19 cellular contexts compared by ENCODE assay signal in genomic region chr17:46024590-46024989, GRCh38. TPM values are rescaled to one million over a fixed set of nuclear protein-coding genes. Genes with fewer than 3 reads are reported as not detected.
"Had no signal": no experiment of that assay in that cellular context is flagged by ENCODE, and none has a peak within 500 bp of the region (broad histone marks: within the 10 kb centered on the region; RNA-seq: fewer than 3 reads in every experiment).

No MANE protein-coding gene starts in this region.

- H3K9me3 Mint-ChIP-seq: activated naive CD8-positive, alpha-beta T cell treated with anti-CD3 and anti-CD28 coated beads for 36 hours had no signal

- H3K27ac ChIP-seq: neutrophil, tibial nerve, uterus, VCaP had no signal

- H3K4me1 ChIP-seq: uterus had no signal

- H3K27me3 ChIP-seq: neutrophil, tibial nerve, uterus had no signal

- H3K27ac Mint-ChIP-seq: activated naive CD8-positive, alpha-beta T cell treated with anti-CD3 and anti-CD28 coated beads for 36 hours had no signal

- H3K4me3 Mint-ChIP-seq: activated naive CD8-positive, alpha-beta T cell treated with anti-CD3 and anti-CD28 coated beads for 36 hours had no signal

- H3K4me3 ChIP-seq: left ventricle myocardium inferior, tibial nerve, uterus had no signal

- ATAC-seq: sciatic nerve; stimulated activated naive CD8-positive, alpha-beta T cell treated with anti-CD3 and anti-CD28 coated beads, Interleukin-15, Interleukin-2, amounts not matched to agents 100 U/mL and 50 U/mL, for 24 hours had no signal

- DNase-seq: activated CD4-positive, alpha-beta T cell treated with anti-CD3 and anti-CD28 coated beads, Interleukin-2, amount 50 U/mL, for 1 hour; activated CD4-positive, CD25-positive, alpha-beta regulatory T cell treated with anti-CD3 and anti-CD28 coated beads, Interleukin-2, amount 50 U/mL, for 72 hours; activated gamma-delta T cell; activated naive CD8-positive, alpha-beta T cell treated with anti-CD3 and anti-CD28 coated beads for 36 hours; amniotic stem cell; erythroblast; foreskin melanocyte; left ventricle myocardium inferior; mammary epithelial cell; stimulated activated naive CD8-positive, alpha-beta T cell treated with anti-CD3 and anti-CD28 coated beads, Interleukin-15, Interleukin-2, amounts not matched to agents 100 U/mL and 50 U/mL, for 24 hours; T-helper 2 cell; uterus had no signal

- H3K9me3 ChIP-seq: left ventricle myocardium inferior, neutrophil, tibial nerve, uterus had no signal

- H3K36me3 ChIP-seq: uterus had no signal

- H3K27me3 Mint-ChIP-seq: activated naive CD8-positive, alpha-beta T cell treated with anti-CD3 and anti-CD28 coated beads for 36 hours had no signal

RNA-seq across cellular contexts. Expression of gene STH, which starts 25.5 kb away (rescaled TPM):
- total RNA-seq: activated naive CD8-positive, alpha-beta T cell treated with anti-CD3 and anti-CD28 coated beads for 36 hours; cardiac septum; kidney; left ventricle myocardium inferior; mammary epithelial cell; myocyte; sciatic nerve; tibial nerve; uterus had no signal
- polyA plus RNA-seq: mammary epithelial cell had no signal
